ENCODE assay signal across 8 cellular contexts in the genomic region with DNA sequence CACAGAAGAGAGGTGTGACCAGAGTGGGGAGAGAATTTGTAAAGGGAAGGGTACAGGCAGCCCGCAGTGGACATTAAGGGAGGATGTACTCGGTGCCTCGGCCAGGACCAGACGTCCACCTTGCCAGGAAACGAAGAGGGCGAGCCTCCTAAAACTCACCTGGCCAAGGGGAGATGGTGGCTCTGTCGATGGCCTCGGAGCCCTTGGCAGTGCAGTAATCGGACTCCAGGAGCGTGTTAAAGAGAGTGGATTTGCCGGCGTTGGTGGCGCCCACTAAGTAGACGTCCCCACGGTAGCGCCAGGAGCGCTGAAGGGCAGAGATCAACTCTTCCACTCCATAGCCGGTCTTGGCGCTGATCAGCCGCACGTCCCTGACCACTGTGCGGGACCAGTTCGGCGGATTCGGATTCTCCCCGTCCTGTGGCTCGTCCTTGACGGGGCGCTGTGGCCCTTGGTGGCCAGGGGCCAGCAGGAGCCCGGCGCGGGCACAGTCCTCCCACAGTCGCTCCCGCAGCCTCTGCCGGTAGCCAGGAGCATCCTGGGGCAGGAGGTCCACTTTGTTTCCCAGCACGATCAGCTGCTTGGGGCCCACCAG. TPM values are rescaled to one million over a fixed set of nuclear protein-coding genes. Genes with fewer than 3 reads are reported as not detected.
DNase-seq lines count a peak whose midpoint lies in the region; ATAC-seq, FAIRE-seq and TF ChIP-seq lines count a peak whose summit lies in the region.

No MANE protein-coding gene starts in this region.

- intact Hi-C loops in A673 (cut with micrococcal nuclease; ENCODE audit: unreplicated experiment) (no loop called here), activated B cell treated with CpG ODN at 0.5 μM for 24 hours (cut with micrococcal nuclease) (loop anchor here (1.0 to 5.0 kb wide), 4 partner anchors 154 to 1630 kb away; partner anchors contain the start of genes EXOC1, SPINK2 and SRD5A3), gastrocnemius medialis (cut with DNase I; ENCODE audit: low total_unique reads) (loop anchor here (5.0 kb wide), 1 partner anchor 319 kb away; no protein-coding TSS in a partner anchor)

- peak overlapping the region; percentile 99 for H3K4me3 Mint-ChIP-seq in activated B cell treated with CpG ODN at 0.5 μM for 24 hours

- WGBS in GM23248 (ENCODE audit: low coverage in 1 of 2, low lambda C conversion rate in 2 of 2, missing lambda C conversion rate in 2 of 2), 2 experiments, result 1% methylated on average over 29 to 36 of the region's 36 CpGs

- H3K9me3 Mint-ChIP-seq in activated B cell treated with CpG ODN at 0.5 μM for 24 hours, result peaks cover 7% of the 10 kb centered on the region

- H3K27ac Mint-ChIP-seq in activated B cell treated with CpG ODN at 0.5 μM for 24 hours, result peak overlapping the region; percentile 53

- no peak for FAIRE-seq in H54 (lab: Jason Lieb, UNC)

- no TSS peak for BruUV-seq in A673 (replicated peaks; lab: Mats Ljungman, UMichigan)

- CTCF ChIA-PET in A673 (lab: Charles Lee), result no interaction called here
- CTCF ChIA-PET in activated B cell treated with CpG ODN at 0.5 μM for 24 hours (lab: Charles Lee), result interaction anchor here (1.3 to 2.5 kb wide), 3 partner anchors 12 to 69 kb away, joined by 4 to 17 read pairs (median 5); partner anchors contain the start of gene REST

- H3K4me1 Mint-ChIP-seq in activated B cell treated with CpG ODN at 0.5 μM for 24 hours, result peaks cover 63% of the 10 kb centered on the region

- H3K27me3 Mint-ChIP-seq in activated B cell treated with CpG ODN at 0.5 μM for 24 hours, result no peaks in the 10 kb centered on the region

- ATAC-seq in activated B cell treated with CpG ODN at 0.5 μM for 24 hours (ENCODE audit: low read depth) (no peak), gastrocnemius medialis (no peak)

- peaks cover 4% of the 10 kb centered on the region; the same call in 1 of the 2 replicates for H4K20me1 ChIP-seq in GM23248 (ENCODE audit: insufficient read depth)

- peak overlapping the region; percentile 84 for H3K4me2 ChIP-seq in GM23248 (ENCODE audit: unreplicated experiment)

- in situ Hi-C loops in GM23248 (cut with MboI) (no loop called here), gastrocnemius medialis (cut with MboI; ENCODE audit: low sequenced_read_pairs in 4 of 4) (loop anchor here in 2 of 4 donors (5.0 to 25.0 kb wide), 3 partner anchors 69 to 514 kb away; partner anchors contain the start of genes REST (in 2 of the 2) and SRP72 (in 1 of the 2))

- no peaks in the 10 kb centered on the region for H3K27me3 ChIP-seq in A673 (replicated peaks; ENCODE audit: insufficient read depth, low read depth, low read length, poor library complexity)
- H3K27me3 ChIP-seq in GM23248 (replicated peaks; ENCODE audit: insufficient read depth), result no peaks in the 10 kb centered on the region
- H3K27me3 ChIP-seq in cardiac muscle cell, result no peaks in the 10 kb centered on the region
- no peaks in the 10 kb centered on the region for H3K27me3 ChIP-seq in gastrocnemius medialis

- H3K4me1 ChIP-seq in A673 (ENCODE audit: insufficient read depth, low read length, poor library complexity, severe bottlenecking) (no peaks in the 10 kb centered on the region), GM23248 (ENCODE audit: insufficient read depth) (peaks cover 16% of the 10 kb centered on the region), cardiac muscle cell (ENCODE audit: low read depth) (peaks cover 12% of the 10 kb centered on the region), gastrocnemius medialis (peaks cover 35 to 46% of the 10 kb centered on the region in 2 donors)

- TF ChIP-seq POLR2A in gastrocnemius medialis (IDR thresholded peaks at IDR 0.05), result no peak
- TF ChIP-seq POLR2A in H54 (IDR thresholded peaks at IDR 0.05; ENCODE audit: low read depth, low read length), result no peak

- H2AFZ ChIP-seq in GM23248, result peak overlapping the region; percentile 95

- peaks cover 83% of the 10 kb centered on the region for H3K79me2 ChIP-seq in GM23248 (ENCODE audit: insufficient read depth)

- peak overlapping the region; percentile 97 for H3K9ac ChIP-seq in GM23248

- H3K9me3 ChIP-seq in A673 (ENCODE audit: low read depth, low read length, poor library complexity, severe bottlenecking) (no peaks in the 10 kb centered on the region), GM23248 (ENCODE audit: low read depth) (no peaks in the 10 kb centered on the region), cardiac muscle cell (ENCODE audit: low read depth) (no peaks in the 10 kb centered on the region), gastrocnemius medialis (no peaks in the 10 kb centered on the region)

- H3K4me3 ChIP-seq in A673 (ENCODE audit: low read depth, low read length, poor library complexity, severe bottlenecking) (peak overlapping the region; percentile 84), GM23248 (peak overlapping the region; percentile 94), cardiac muscle cell (peak overlapping the region; percentile 98), gastrocnemius medialis (peak overlapping the region; percentile 81 to 95 (median 90))

- TF ChIP-seq CTCF in A673 (conservative IDR thresholded peaks at IDR 0.05; ENCODE audit: low read depth, low read length) (no peak), activated B cell treated with CpG ODN at 0.5 μM for 24 hours (IDR thresholded peaks at IDR 0.05) (no peak), cardiac muscle cell (IDR thresholded peaks at IDR 0.05; ENCODE audit: low read depth, low read length) (no peak), gastrocnemius medialis (IDR thresholded peaks at IDR 0.05 in 4 of 5, conservative IDR thresholded peaks at IDR 0.05 in 1 of 5) (no peak)

- H3K36me3 ChIP-seq in A673 (ENCODE audit: insufficient read depth, low read length, poor library complexity, severe bottlenecking) (peaks cover 18% of the 10 kb centered on the region), GM23248 (ENCODE audit: low read depth) (peaks cover 23% of the 10 kb centered on the region), cardiac muscle cell (peaks cover 21% of the 10 kb centered on the region), gastrocnemius medialis (peaks cover 0 to 35% of the 10 kb centered on the region in 2 donors)

- no peaks in the 10 kb centered on the region for H3K9me2 ChIP-seq in GM23248 (ENCODE audit: insufficient read depth)

- no peak overlapping the region for H3K27ac ChIP-seq in A673 (ENCODE audit: low read depth, low read length, poor library complexity, severe bottlenecking)
- H3K27ac ChIP-seq in GM23248, result no peak overlapping the region
- no peak overlapping the region for H3K27ac ChIP-seq in cardiac muscle cell
- H3K27ac ChIP-seq in gastrocnemius medialis, result peak overlapping the region; percentile 81 to 94 (median 91)

- H3K36me3 Mint-ChIP-seq in activated B cell treated with CpG ODN at 0.5 μM for 24 hours (ENCODE audit: low read depth), result peaks cover 51% of the 10 kb centered on the region

- peaks cover 1% of the 10 kb centered on the region; the same call in 1 of the 2 replicates for H3F3A ChIP-seq in GM23248 (ENCODE audit: insufficient read depth)

- DNase-seq in A673 (ENCODE audit: low spot score) (no peak), GM23248 (peak; percentile 55), activated B cell treated with CpG ODN at 0.5 μM for 24 hours (no peak), cardiac muscle cell (ENCODE audit: low read depth in 1 of 2, low spot score in 1 of 2) (peak; percentile 13 to 24), gastrocnemius medialis (no peak), H4 (ENCODE audit: low spot score) (no peak), Ammon's horn (ENCODE audit: low spot score) (no peak), H54 (ENCODE audit: insufficient read length, low spot score) (no peak)

- POLR2A ChIA-PET in A673 (lab: Charles Lee; ENCODE audit: low non-redundant PET) (no interaction called here), activated B cell treated with CpG ODN at 0.5 μM for 24 hours (lab: Charles Lee) (interaction anchor here (1.5 to 4.9 kb wide), 5 partner anchors 10 to 1431 kb away, joined by 3 to 127 read pairs (median 36); partner anchors contain the start of genes AASDH, PAICS, PPAT and REST)

RNA-seq across cellular contexts. Expression of gene NOA1, which starts 1.0 kb away (rescaled TPM):
- 8.3 and 8.7 TPM in 2 replicates for total RNA-seq in A673 (2021)
- 17.3 and 19.3 TPM in 2 replicates for total RNA-seq in GM23248 (2014; rRNA removed; shearing (Covaris generic))
- polyA plus RNA-seq in GM23248 (2016; fragmentation: Nextera tagmentation; extraction: Ambion mirVana), result 9.1 and 9.5 TPM in 2 replicates
- 24.1 and 25.0 TPM in 2 replicates for total RNA-seq in activated B cell treated with CpG ODN at 0.5 μM for 24 hours
- 21.7 and 32.8 TPM in 2 replicates for total RNA-seq in cardiac muscle cell
- 9.7 and 21.4 TPM in 2 replicates for polyA plus RNA-seq in cardiac muscle cell
- total RNA-seq in gastrocnemius medialis, result 10 to 100 TPM; 20.3 to 34.5 (median 23.2) TPM
- total RNA-seq in H4 (2014; rRNA removed; shearing (Covaris generic)), result 12.5 and 15.3 TPM in 2 replicates

RNA-seq across cellular contexts. Expression of gene POLR2B, which starts 2.3 kb away (rescaled TPM):
- total RNA-seq in A673 (2021), result 71.9 and 74.1 TPM in 2 replicates
- 83.5 and 86.1 TPM in 2 replicates for total RNA-seq in GM23248 (2014; rRNA removed; shearing (Covaris generic))
- 47.6 and 50.8 TPM in 2 replicates for polyA plus RNA-seq in GM23248 (2016; fragmentation: Nextera tagmentation; extraction: Ambion mirVana)
- 108 and 118 TPM in 2 replicates for total RNA-seq in activated B cell treated with CpG ODN at 0.5 μM for 24 hours
- total RNA-seq in cardiac muscle cell, result 137 and 146 TPM in 2 replicates
- polyA plus RNA-seq in cardiac muscle cell, result 65.8 and 95.2 TPM in 2 replicates
- total RNA-seq in gastrocnemius medialis, result 10 to 100 TPM; 67.1 to 90.7 (median 84.1) TPM
- total RNA-seq in H4 (2014; rRNA removed; shearing (Covaris generic)), result 138 and 139 TPM in 2 replicates

Comparison
In these comparisons a context has a peak if more than half of its experiments do, and no peak if none do; other contexts are left out.
1. DNase-seq: peak in GM23248 (single experiment) and cardiac muscle cell (2 of 2); none in A673 (single experiment), activated B cell treated with CpG ODN at 0.5 μM for 24 hours (single experiment), gastrocnemius medialis (0 of 2), H4 (single experiment), Ammon's horn (single experiment) and H54 (single experiment).
2. H3K27ac ChIP-seq: peak in gastrocnemius medialis (4 of 4); none in A673 (single experiment), GM23248 (single experiment) and cardiac muscle cell (single experiment).
3. Peak in every context shown above with its lines, with median percentiles within 50 percentile points of each other: H3K4me3 ChIP-seq.